Comparison of ENCODE assay signal across 17 cellular contexts in the genomic region with DNA sequence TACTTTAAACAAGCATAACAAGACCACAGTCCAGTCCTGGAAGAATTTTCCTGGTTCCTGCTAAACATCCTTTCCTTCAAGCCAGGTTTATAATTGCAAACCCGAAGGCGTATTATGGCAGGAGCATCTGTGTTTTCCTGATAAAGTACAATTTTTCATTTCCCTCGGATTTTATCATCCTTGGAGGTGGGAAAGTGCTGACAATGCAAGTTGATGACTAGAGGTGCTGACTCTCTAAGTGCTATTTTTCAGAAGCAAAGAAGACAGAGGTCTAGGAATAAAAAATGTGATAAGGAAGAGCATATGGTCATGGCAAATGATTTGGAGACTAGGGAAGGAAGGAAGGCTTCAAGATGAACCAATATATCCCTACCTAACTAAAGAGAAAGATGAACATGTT.
DNase-seq lines count a peak whose midpoint lies in the region; ATAC-seq, FAIRE-seq and TF ChIP-seq lines count a peak whose summit lies in the region.
"Had no signal": no experiment of that assay in that cellular context is flagged by ENCODE, and none has a peak within 500 bp of the region (broad histone marks: within the 10 kb centered on the region; RNA-seq: fewer than 3 reads in every experiment).

No MANE protein-coding gene starts in this region.

- no peak for TF ChIP-seq EP300 in HepG2 (IDR thresholded peaks at IDR 0.05; ENCODE audit: low read depth in 2 of 2, low read length in 2 of 2)
- TF ChIP-seq EP300 in HepG2 (CRISPR knock-in tag; IDR thresholded peaks at IDR 0.05; ENCODE audit: borderline replicate concordance) = no peak
- no peak for TF ChIP-seq EP300 in K562 (IDR thresholded peaks at IDR 0.05; ENCODE audit: low read length)

- H3K9ac ChIP-seq in HepG2 (ENCODE audit: insufficient read depth, low read depth, low read length) = no peak overlapping the region
- no peak overlapping the region for H3K9ac ChIP-seq in K562 (ENCODE audit: insufficient read depth in 1 of 2, low read depth in 2 of 2, low read length in 2 of 2)
- H3K9ac ChIP-seq in keratinocyte (ENCODE audit: control insufficient read depth, extremely low read depth, insufficient read depth, low read length) = no peak overlapping the region
- H3K9ac ChIP-seq: KMS-11 had no signal

- TF ChIP-seq CTCF in HepG2 (CRISPR knock-in tag; IDR thresholded peaks at IDR 0.05) (no peak), right lobe of liver (IDR thresholded peaks at IDR 0.05) (no peak), K562 (IDR thresholded peaks at IDR 0.05 in 2 of 3, conservative IDR thresholded peaks at IDR 0.05 in 1 of 3; ENCODE audit: insufficient read depth in 2 of 3, low read depth in 1 of 3, low read length in 3 of 3) (no peak), keratinocyte (optimal IDR thresholded peaks at IDR 0.05 in 1 of 3, IDR thresholded peaks at IDR 0.05 in 1 of 3, conservative IDR thresholded peaks at IDR 0.05 in 1 of 3; ENCODE audit: extremely low read depth in 1 of 3, insufficient read depth in 2 of 3, low read length in 3 of 3) (no peak)

- H3K79me2 ChIP-seq in HepG2 (ENCODE audit: insufficient read depth, low read length) (no peaks in the 10 kb centered on the region), K562 (ENCODE audit: control insufficient read depth, insufficient read depth, low read length) (no peaks in the 10 kb centered on the region), keratinocyte (ENCODE audit: control insufficient read depth, insufficient read depth, low read length) (no peaks in the 10 kb centered on the region)

- WGBS in HepG2 (ENCODE audit: low lambda C conversion rate) = 22% methylated on average over 3 of the region's 3 CpGs
- 50% methylated on average over 3 of the region's 3 CpGs for WGBS in right lobe of liver (ENCODE audit: insufficient coverage, low coverage, low lambda C conversion rate, missing lambda C conversion rate)
- 0% methylated on average over 3 of the region's 3 CpGs for WGBS in K562 (ENCODE audit: insufficient coverage, low coverage, missing lambda C conversion rate)

- H3K9me3 ChIP-seq in HepG2 (ENCODE audit: low read length) (no peaks in the 10 kb centered on the region), right lobe of liver (no peaks in the 10 kb centered on the region), K562 (replicated peaks; ENCODE audit: control insufficient read depth, insufficient read depth, low read depth, low read length) (no peaks in the 10 kb centered on the region), keratinocyte (ENCODE audit: control insufficient read depth, low read depth, low read length) (no peaks in the 10 kb centered on the region)
- H3K9me3 ChIP-seq: SJSA1 had no signal

- H2AFZ ChIP-seq in HepG2 (ENCODE audit: low read length) = no peak overlapping the region
- H2AFZ ChIP-seq in K562 (ENCODE audit: low read depth, low read length) = no peak overlapping the region
- no peak overlapping the region for H2AFZ ChIP-seq in keratinocyte (ENCODE audit: control insufficient read depth, low read length)

- H3K27ac ChIP-seq in HepG2 (ENCODE audit: extremely low read length, insufficient read depth, low read length) (no peak overlapping the region), right lobe of liver (no peak overlapping the region), K562 (ENCODE audit: extremely low read depth, low read depth, low read length) (no peak overlapping the region), keratinocyte (ENCODE audit: control insufficient read depth, insufficient read depth, low read length) (peak overlapping the region; percentile 15)
- H3K27ac ChIP-seq: KMS-11, SJSA1 had no signal

- in situ Hi-C loops in HepG2 (cut with HindIII; ENCODE audit: extremely low pct_ligation_motif_present, low pct_unique_long_range_greater_than_20kb) (no loop called here), K562 (cut with MboI) (no loop called here)

- no peak for FAIRE-seq in HepG2 (lab: Jason Lieb, UNC)
- FAIRE-seq in K562 (lab: Jason Lieb, UNC) = no peak
- FAIRE-seq in keratinocyte (lab: Jason Lieb, UNC) = peak; percentile 5
- FAIRE-seq: D721Med, GM18507 had no signal

- ATAC-seq in HepG2 = no peak
- ATAC-seq in right lobe of liver = no peak
- no peak for ATAC-seq in K562
- ATAC-seq: Right ventricle myocardium inferior had no signal

- TF ChIP-seq POLR2A in HepG2 (IDR thresholded peaks at IDR 0.05; ENCODE audit: insufficient read depth in 1 of 2, low read depth in 2 of 2, low read length in 2 of 2) (no peak), right lobe of liver (IDR thresholded peaks at IDR 0.05) (no peak), K562 (conservative IDR thresholded peaks at IDR 0.05) (no peak)

- H4K20me1 ChIP-seq in HepG2 (ENCODE audit: insufficient read depth, low read length) (no peaks in the 10 kb centered on the region), K562 (replicated peaks; ENCODE audit: control insufficient read depth, insufficient read depth, low read length) (no peaks in the 10 kb centered on the region), keratinocyte (ENCODE audit: control insufficient read depth, extremely low read depth, insufficient read depth, low read length) (no peaks in the 10 kb centered on the region)

- no peaks in the 10 kb centered on the region for H3K9me1 ChIP-seq in K562 (ENCODE audit: control insufficient read depth, insufficient read depth, low read length)
- H3K9me1 ChIP-seq in keratinocyte (ENCODE audit: control insufficient read depth, extremely low read depth, insufficient read depth, low read length) = no peaks in the 10 kb centered on the region

- dilution Hi-C loops in keratinocyte (cut with MboI; ENCODE audit: extremely low pct_ligation_motif_present, low sequenced_read_pairs) = no loop called here

- H3K27me3 ChIP-seq in HepG2 (ENCODE audit: control insufficient read depth in 1 of 2, insufficient read depth in 2 of 2, low read length in 2 of 2) (no peaks in the 10 kb centered on the region; a peak in 1 of 5 replicates), right lobe of liver (no peaks in the 10 kb centered on the region), K562 (ENCODE audit: control insufficient read depth in 2 of 2, insufficient read depth in 2 of 2, low read length in 2 of 2) (no peaks in the 10 kb centered on the region), keratinocyte (ENCODE audit: control insufficient read depth, extremely low read depth, insufficient read depth, low read length) (no peaks in the 10 kb centered on the region)
- H3K27me3 ChIP-seq: SJSA1 had no signal

- H3K4me2 ChIP-seq in HepG2 (ENCODE audit: low read depth, low read length) (no peak overlapping the region), K562 (ENCODE audit: insufficient read depth, low read length) (no peak overlapping the region), keratinocyte (ENCODE audit: control insufficient read depth, extremely low read depth, insufficient read depth, low read depth, low read length) (peak overlapping the region; percentile 44)
- H3K4me2 ChIP-seq: KMS-11 had no signal

- CTCF ChIA-PET in HepG2 (lab: Yijun Ruan, JAX; ENCODE audit: low intra/inter-chr PET ratio, low total read pairs) (no interaction called here), K562 (lab: Yijun Ruan, JAX; ENCODE audit: low intra/inter-chr PET ratio) (no interaction called here)

- no peak for TF ChIP-seq RAD21 in HepG2 (CRISPR knock-in tag; IDR thresholded peaks at IDR 0.05)
- no peak for TF ChIP-seq RAD21 in K562 (CRISPR knock-in tag; conservative IDR thresholded peaks at IDR 0.05 in 1 of 2, IDR thresholded peaks at IDR 0.05 in 1 of 2)

- POLR2A ChIA-PET in HepG2 (lab: Yijun Ruan, JAX) = no interaction called here
- POLR2A ChIA-PET in K562 (lab: Yijun Ruan, JAX) = no interaction called here

- intact Hi-C loops in HepG2 (cut with micrococcal nuclease; ENCODE audit: unreplicated experiment) = no loop called here
- intact Hi-C loops in right lobe of liver (cut with DNase I) = no loop called here
- intact Hi-C loops in K562 (cut with micrococcal nuclease) = no loop called here

- H3K4me3 ChIP-seq in HepG2 (replicated peaks in 1 of 3; ENCODE audit: insufficient read depth in 1 of 3, low read depth in 2 of 3, low read length in 3 of 3) (no peak overlapping the region), right lobe of liver (no peak overlapping the region), K562 (no peak overlapping the region), keratinocyte (ENCODE audit: control insufficient read depth in 2 of 3, extremely low read depth in 1 of 3, insufficient read depth in 2 of 3, low read depth in 1 of 3, low read length in 3 of 3) (no peak overlapping the region)
- H3K4me3 ChIP-seq: SJSA1 had no signal

- DNase-seq in HepG2 (ENCODE audit: low spot score) (no peak), right lobe of liver (no peak), K562 (ENCODE audit: extremely low read depth in 1 of 4, low spot score in 3 of 4) (no peak), keratinocyte (ENCODE audit: low read depth, low spot score) (no peak), NCI-H1092 (lab: John Stamatoyannopoulos, UW) (no peak), hippocampal formation (lab: John Stamatoyannopoulos, UW) (no peak)
- no peak for DNase-seq in stimulated activated CD4-positive, alpha-beta T cell treated with anti-CD3 and anti-CD28 coated beads, Interleukin-15, amount 100 ng/mL, for 24 hours
- DNase-seq: NCI-H1048, NCI-H1436, NCI-H187 treated with DMSO at 0.1 percent for 48 hours, NCI-H524 treated with DMSO at 0.1 percent for 48 hours, NCI-H774 had no signal

- no TSS peak for BruUV-seq in HepG2 (replicated peaks; lab: Mats Ljungman, UMichigan)
- no TSS peak for BruUV-seq in K562 (replicated peaks; lab: Mats Ljungman, UMichigan)

- H3K36me3 ChIP-seq in HepG2 (replicated peaks in 1 of 2; ENCODE audit: control insufficient read depth in 1 of 2, insufficient read depth in 2 of 2, low read length in 2 of 2) (no peaks in the 10 kb centered on the region), right lobe of liver (no peaks in the 10 kb centered on the region), K562 (ENCODE audit: control insufficient read depth, insufficient read depth, low read length) (no peaks in the 10 kb centered on the region), keratinocyte (ENCODE audit: control insufficient read depth in 2 of 2, extremely low read depth in 1 of 2, insufficient read depth in 2 of 2, low read length in 2 of 2) (no peaks in the 10 kb centered on the region)
- H3K36me3 ChIP-seq: SJSA1 had no signal

- no peaks in the 10 kb centered on the region for H3K4me1 ChIP-seq in HepG2 (ENCODE audit: insufficient read depth, low read length)
- no peaks in the 10 kb centered on the region for H3K4me1 ChIP-seq in right lobe of liver
- no peaks in the 10 kb centered on the region for H3K4me1 ChIP-seq in K562 (replicated peaks in 1 of 2; ENCODE audit: control insufficient read depth in 2 of 2, insufficient read depth in 2 of 2, low read length in 2 of 2)
- H3K4me1 ChIP-seq in keratinocyte (ENCODE audit: control insufficient read depth, extremely low read depth, insufficient read depth, low read length) = peaks cover 32% of the 10 kb centered on the region

TF ChIP-seq in HepG2, 621 proteins besides CTCF, POLR2A, EP300 and RAD21 (continues in another document):
- TF ChIP-seq MAFF (IDR thresholded peaks at IDR 0.05; ENCODE audit: low read depth, low read length) (peak; percentile 93), LCORL (IDR thresholded peaks at IDR 0.05) (no peak), LCORL (CRISPR knock-in tag; IDR thresholded peaks at IDR 0.05) (no peak)

TF ChIP-seq in K562, 482 proteins besides CTCF, POLR2A, EP300 and RAD21 (continues in another document):
- peak; percentile 59 for TF ChIP-seq C11orf30 (IDR thresholded peaks at IDR 0.05; ENCODE audit: low read depth)
